In genomic region chr1:16187748-16188401, GRCh38 we compare ENCODE assay signal across 8 cellular contexts. TPM values are rescaled to one million over a fixed set of nuclear protein-coding genes. Genes with fewer than 3 reads are reported as not detected.
DNase-seq lines count a peak whose midpoint lies in the region; ATAC-seq and TF ChIP-seq lines count a peak whose summit lies in the region.

No MANE protein-coding gene starts in this region.

- H3K9me3 Mint-ChIP-seq in activated CD8-positive, alpha-beta T cell treated with anti-CD3 and anti-CD28 coated beads for 36 hours = no peaks in the 10 kb centered on the region
- H3K9me3 Mint-ChIP-seq in memory B cell = no peaks in the 10 kb centered on the region

- peaks cover 4% of the 10 kb centered on the region for H3K4me1 Mint-ChIP-seq in activated CD8-positive, alpha-beta T cell treated with anti-CD3 and anti-CD28 coated beads for 36 hours (ENCODE audit: low read depth)
- H3K4me1 Mint-ChIP-seq in memory B cell = peaks cover 7% of the 10 kb centered on the region

- intact Hi-C loops in activated CD8-positive, alpha-beta T cell treated with anti-CD3 and anti-CD28 coated beads for 36 hours (cut with micrococcal nuclease) = loop anchor here (1.0 kb wide), 1 partner anchor 109 kb away; no protein-coding TSS in a partner anchor

- peak; percentile 42 for DNase-seq in AG09309 (ENCODE audit: low read depth)
- DNase-seq in GM20000 (ENCODE audit: low spot score) = peak; percentile 84
- DNase-seq in NCI-H748 (lab: John Stamatoyannopoulos, UW; ENCODE audit: unreplicated experiment) = peak; percentile 51
- DNase-seq in activated CD8-positive, alpha-beta T cell treated with anti-CD3 and anti-CD28 coated beads for 36 hours = peak; percentile 83
- peak; percentile 87 for DNase-seq in ecto neural progenitor cell (ENCODE audit: low spot score)
- DNase-seq in memory B cell (ENCODE audit: low spot score in 2 of 2) = peak; percentile 75 to 78
- DNase-seq in stimulated activated CD8-positive, alpha-beta memory T cell treated with anti-CD3 and anti-CD28 coated beads, Interleukin-2, amount 100 ng/mL, for 1 hour (ENCODE audit: low read depth in 2 of 2) = peak; percentile 53 to 57

- H3K4me3 Mint-ChIP-seq in activated CD8-positive, alpha-beta T cell treated with anti-CD3 and anti-CD28 coated beads for 36 hours = no peak overlapping the region
- H3K4me3 Mint-ChIP-seq in memory B cell = no peak overlapping the region

- H3K4me3 ChIP-seq in AG09309 (ENCODE audit: control insufficient read depth, low read depth, low read length) = no peak overlapping the region

- no peaks in the 10 kb centered on the region for H3K36me3 Mint-ChIP-seq in activated CD8-positive, alpha-beta T cell treated with anti-CD3 and anti-CD28 coated beads for 36 hours (ENCODE audit: low read depth)
- no peaks in the 10 kb centered on the region for H3K36me3 Mint-ChIP-seq in memory B cell

- no peak overlapping the region for H3K27ac Mint-ChIP-seq in activated CD8-positive, alpha-beta T cell treated with anti-CD3 and anti-CD28 coated beads for 36 hours
- H3K27ac Mint-ChIP-seq in memory B cell = no peak overlapping the region

- peaks cover 6% of the 10 kb centered on the region for H3K27me3 Mint-ChIP-seq in activated CD8-positive, alpha-beta T cell treated with anti-CD3 and anti-CD28 coated beads for 36 hours
- H3K27me3 Mint-ChIP-seq in memory B cell = peaks cover 8% of the 10 kb centered on the region

- POLR2A ChIA-PET in activated CD8-positive, alpha-beta T cell treated with anti-CD3 and anti-CD28 coated beads for 36 hours (lab: Charles Lee) = interaction anchor here (0.6 to 1.3 kb wide), 2 partner anchors 10 to 23 kb away, joined by 3 read pairs; no protein-coding TSS in a partner anchor

- CTCF ChIA-PET in activated CD8-positive, alpha-beta T cell treated with anti-CD3 and anti-CD28 coated beads for 36 hours (lab: Charles Lee) = interaction anchor here (0.6 to 12.2 kb wide), 20 partner anchors 19 to 180 kb away, joined by 3 to 299 read pairs (median 3); partner anchors contain the start of gene FAM131C

- peak; percentile 99 for TF ChIP-seq CTCF in AG09309 (IDR thresholded peaks at IDR 0.05; ENCODE audit: control insufficient read depth, insufficient read depth, low read depth, low read length, missing control alignments)
- peak; percentile 90 for TF ChIP-seq CTCF in GM20000 (IDR thresholded peaks at IDR 0.05; ENCODE audit: extremely low read depth, missing control alignments)
- peak; percentile 91 for TF ChIP-seq CTCF in activated CD8-positive, alpha-beta T cell treated with anti-CD3 and anti-CD28 coated beads for 36 hours (IDR thresholded peaks at IDR 0.05)

- peak; percentile 97 for ATAC-seq in activated CD8-positive, alpha-beta T cell treated with anti-CD3 and anti-CD28 coated beads for 36 hours
- ATAC-seq in memory B cell (ENCODE audit: low read depth) = peak; percentile 92
- no peak for ATAC-seq in HG03432 (IDR thresholded peaks at IDR 0.05; ENCODE audit: unreplicated experiment)

RNA-seq across cellular contexts. Expression of gene ARHGEF19, which starts 24.6 kb away (rescaled TPM):
- 1 to 10 TPM; 5.7 to 7.4 TPM for total RNA-seq in activated CD8-positive, alpha-beta T cell treated with anti-CD3 and anti-CD28 coated beads for 36 hours

RNA-seq across cellular contexts. Expression of gene EPHA2, which starts 32.0 kb away (rescaled TPM):
- total RNA-seq in activated CD8-positive, alpha-beta T cell treated with anti-CD3 and anti-CD28 coated beads for 36 hours = not detected

RNA-seq across cellular contexts. Expression of gene CPLANE2, which starts 49.1 kb away (rescaled TPM):
- 1 to 10 TPM; 1.2 to 1.4 TPM for total RNA-seq in activated CD8-positive, alpha-beta T cell treated with anti-CD3 and anti-CD28 coated beads for 36 hours
